ENCODE assay signal across 22 cellular contexts in genomic region chr6:139159016-139159415, GRCh38. TPM values are rescaled to one million over a fixed set of nuclear protein-coding genes. Genes with fewer than 3 reads are reported as not detected.
A peak's percentile ranks its signal among the peaks of the same experiment; 100 is the strongest.
DNase-seq lines count a peak whose midpoint lies in the region; ATAC-seq and TF ChIP-seq lines count a peak whose summit lies in the region.
"Had no signal": no experiment of that assay in that cellular context is flagged by ENCODE, and none has a peak within 500 bp of the region (broad histone marks: within the 10 kb centered on the region; RNA-seq: fewer than 3 reads in every experiment).

No MANE protein-coding gene starts in this region.

- H3K27me3 ChIP-seq in H7 (ENCODE audit: control insufficient read depth, insufficient read depth, low read length) (no peaks in the 10 kb centered on the region), body of pancreas (no peaks in the 10 kb centered on the region)
- H3K27me3 ChIP-seq: breast epithelium, suprapubic skin had no signal

- H3K4me3 Mint-ChIP-seq in activated T-cell treated with anti-CD3 and anti-CD28 coated beads, Interleukin-2, amount 50 U/mL, for 24 hours = no peak overlapping the region
- H3K4me3 Mint-ChIP-seq in stimulated activated effector memory CD8-positive, alpha-beta T cell treated with anti-CD3 and anti-CD28 coated beads, Interleukin-12 subunit alpha, Interleukin-12 subunit beta, amount 100 ng/mL, for 72 hours = no peak overlapping the region
- H3K4me3 Mint-ChIP-seq: activated T-cell treated with anti-CD3 and anti-CD28 coated beads, Interleukin-2, amount 50 U/mL, for 4 hours; dendritic cell treated with granulocyte-macrophage colony-stimulating factor and Interleukin-4, amounts not matched to agents 40 ng/mL and 50 ng/mL, for 4 days had no signal

- no peak overlapping the region for H3K4me3 ChIP-seq in epithelial cell of esophagus (ENCODE audit: low read length)
- H3K4me3 ChIP-seq in H7 (ENCODE audit: insufficient read depth, low read depth, low read length) = no peak overlapping the region
- no peak overlapping the region for H3K4me3 ChIP-seq in body of pancreas
- H3K4me3 ChIP-seq: breast epithelium, lower lobe of right lung, suprapubic skin had no signal

- H3K27ac ChIP-seq in body of pancreas = no peak overlapping the region
- H3K27ac ChIP-seq: breast epithelium, KMS-11, lower lobe of right lung, suprapubic skin had no signal

- H3K36me3 ChIP-seq in H7 (replicated peaks; ENCODE audit: control insufficient read depth, insufficient read depth, low read length) = no peaks in the 10 kb centered on the region
- no peaks in the 10 kb centered on the region for H3K36me3 ChIP-seq in body of pancreas (replicated peaks in 1 of 2; ENCODE audit: insufficient read depth in 1 of 2, low read depth in 2 of 2)
- H3K36me3 ChIP-seq: breast epithelium, suprapubic skin had no signal

- intact Hi-C loops in body of pancreas (cut with DNase I) = no loop called here

- H3K36me3 Mint-ChIP-seq in activated T-cell treated with anti-CD3 and anti-CD28 coated beads, Interleukin-2, amount 50 U/mL, for 24 hours (ENCODE audit: low read depth) = peaks cover 75% of the 10 kb centered on the region
- H3K36me3 Mint-ChIP-seq in stimulated activated effector memory CD8-positive, alpha-beta T cell treated with anti-CD3 and anti-CD28 coated beads, Interleukin-12 subunit alpha, Interleukin-12 subunit beta, amount 100 ng/mL, for 72 hours = peaks cover 78% of the 10 kb centered on the region

- peaks cover 91% of the 10 kb centered on the region for H3K4me1 Mint-ChIP-seq in activated T-cell treated with anti-CD3 and anti-CD28 coated beads, Interleukin-2, amount 50 U/mL, for 24 hours (ENCODE audit: low read depth)
- H3K4me1 Mint-ChIP-seq in stimulated activated effector memory CD8-positive, alpha-beta T cell treated with anti-CD3 and anti-CD28 coated beads, Interleukin-12 subunit alpha, Interleukin-12 subunit beta, amount 100 ng/mL, for 72 hours = peaks cover 83% of the 10 kb centered on the region

- H3K9me3 Mint-ChIP-seq in activated T-cell treated with anti-CD3 and anti-CD28 coated beads, Interleukin-2, amount 50 U/mL, for 24 hours = peaks cover 2% of the 10 kb centered on the region
- H3K9me3 Mint-ChIP-seq in stimulated activated effector memory CD8-positive, alpha-beta T cell treated with anti-CD3 and anti-CD28 coated beads, Interleukin-12 subunit alpha, Interleukin-12 subunit beta, amount 100 ng/mL, for 72 hours = no peaks in the 10 kb centered on the region
- H3K9me3 Mint-ChIP-seq: dendritic cell treated with granulocyte-macrophage colony-stimulating factor and Interleukin-4, amounts not matched to agents 40 ng/mL and 50 ng/mL, for 4 days had no signal

- no peak for ATAC-seq in stimulated activated effector memory CD8-positive, alpha-beta T cell treated with anti-CD3 and anti-CD28 coated beads, Interleukin-12 subunit alpha, Interleukin-12 subunit beta, amount 100 ng/mL, for 72 hours
- ATAC-seq in GM19467 (IDR thresholded peaks at IDR 0.05; ENCODE audit: unreplicated experiment) = no peak
- ATAC-seq in body of pancreas = no peak
- ATAC-seq: activated T-cell treated with anti-CD3 and anti-CD28 coated beads, Interleukin-2, amount 50 U/mL, for 4 hours; lower lobe of right lung had no signal

- TF ChIP-seq POLR2A in body of pancreas (IDR thresholded peaks at IDR 0.05) = no peak

- WGBS in body of pancreas, 2 donors = 95 to 97% methylated on average over 4 of the region's 4 CpGs

- H3K27ac Mint-ChIP-seq in activated T-cell treated with anti-CD3 and anti-CD28 coated beads, Interleukin-2, amount 50 U/mL, for 24 hours = peak overlapping the region; percentile 97
- H3K27ac Mint-ChIP-seq in stimulated activated effector memory CD8-positive, alpha-beta T cell treated with anti-CD3 and anti-CD28 coated beads, Interleukin-12 subunit alpha, Interleukin-12 subunit beta, amount 100 ng/mL, for 72 hours = peak overlapping the region; percentile 95
- H3K27ac Mint-ChIP-seq: dendritic cell treated with granulocyte-macrophage colony-stimulating factor and Interleukin-4, amounts not matched to agents 40 ng/mL and 50 ng/mL, for 4 days had no signal

- no peaks in the 10 kb centered on the region for H3K27me3 Mint-ChIP-seq in activated T-cell treated with anti-CD3 and anti-CD28 coated beads, Interleukin-2, amount 50 U/mL, for 24 hours
- H3K27me3 Mint-ChIP-seq: dendritic cell treated with granulocyte-macrophage colony-stimulating factor and Interleukin-4, amounts not matched to agents 40 ng/mL and 50 ng/mL, for 4 days had no signal

- no peak for DNase-seq in activated T-cell treated with anti-CD3 and anti-CD28 coated beads, Interleukin-2, amount 50 U/mL, for 24 hours
- DNase-seq in activated T-cell treated with anti-CD3 and anti-CD28 coated beads for 4 hours = no peak
- peak; percentile 46 for DNase-seq in M059J (ENCODE audit: low read depth)
- DNase-seq in epithelial cell of esophagus (ENCODE audit: low read depth) = peak; percentile 47
- no peak for DNase-seq in stimulated activated effector memory CD8-positive, alpha-beta T cell treated with anti-CD3 and anti-CD28 coated beads, Interleukin-12 subunit alpha, Interleukin-12 subunit beta, amount 100 ng/mL, for 72 hours (ENCODE audit: low spot score in 2 of 2)
- DNase-seq in H7 = no peak
- DNase-seq in body of pancreas = no peak
- DNase-seq: activated T-cell treated with anti-CD3 and anti-CD28 coated beads, Interleukin-2, amount 50 U/mL, for 4 hours; DMS79; HCEC 1CT; lower lobe of right lung; NCI-H1048; NCI-H187 treated with DMSO at 0.1 percent for 48 hours; NCI-H2227 treated with DMSO at 0.1 percent for 48 hours; NCI-H774; occipital lobe; retina had no signal

- H3K4me1 ChIP-seq in body of pancreas = peaks cover 27% of the 10 kb centered on the region
- H3K4me1 ChIP-seq: breast epithelium had no signal

- no peak for TF ChIP-seq CTCF in epithelial cell of esophagus (IDR thresholded peaks at IDR 0.05; ENCODE audit: insufficient read depth, low read depth, low read length, missing control alignments)
- no peak for TF ChIP-seq CTCF in body of pancreas (IDR thresholded peaks at IDR 0.05)

- no peaks in the 10 kb centered on the region for H3K9me3 ChIP-seq in body of pancreas
- H3K9me3 ChIP-seq: breast epithelium, lower lobe of right lung, suprapubic skin had no signal

RNA-seq across cellular contexts. Expression of gene HECA, which starts 24.1 kb away (rescaled TPM):
- 9.9 and 15.2 TPM in 2 replicates for total RNA-seq in M059J (2014; rRNA removed; shearing (Covaris generic))
- 4.4 and 7.4 TPM in 2 replicates for total RNA-seq in H7 (2014; rRNA removed; shearing (Covaris generic))
- total RNA-seq in body of pancreas = 10 to 100 TPM; 14.2 to 16.1 TPM

Comparison
In these comparisons a context has a peak if more than half of its experiments do, and no peak if none do; other contexts are left out.
1. DNase-seq: peak in M059J (single experiment) and epithelial cell of esophagus (single experiment); none in activated T-cell treated with anti-CD3 and anti-CD28 coated beads, Interleukin-2, amount 50 U/mL, for 24 hours (single experiment), activated T-cell treated with anti-CD3 and anti-CD28 coated beads for 4 hours (single experiment), stimulated activated effector memory CD8-positive, alpha-beta T cell treated with anti-CD3 and anti-CD28 coated beads, Interleukin-12 subunit alpha, Interleukin-12 subunit beta, amount 100 ng/mL, for 72 hours (0 of 2), H7 (single experiment) and body of pancreas (0 of 4).